ENCODE assay signal across 8 cellular contexts in genomic region chrX:139932901-139933796, GRCh38. TPM values are rescaled to one million over a fixed set of nuclear protein-coding genes. Genes with fewer than 3 reads are reported as not detected.
A peak's percentile ranks its signal among the peaks of the same experiment; 100 is the strongest.
DNase-seq lines count a peak whose midpoint lies in the region; ATAC-seq and TF ChIP-seq lines count a peak whose summit lies in the region.

Gene ATP11C (minus strand): TSS chrX:139933053. CDS start chrX:139932042, 1,011 bp downstream.

- ATAC-seq in GM23338 (peak; percentile 83), psoas muscle (peak; percentile 94 to 96 (median 94))

- peaks cover 6% of the 10 kb centered on the region for H3K27me3 Mint-ChIP-seq in GM23338 (ENCODE audit: insufficient read depth, low read depth, poor library complexity)

- H3K36me3 Mint-ChIP-seq in GM23338 (ENCODE audit: low read depth): no peaks in the 10 kb centered on the region

- H3K27ac ChIP-seq in GM23338 (ENCODE audit: low read depth): peak within 1 kb of the TSS; percentile 88; the same call in 1 of the 2 replicates
- H3K27ac ChIP-seq in adrenal gland: peak within 1 kb of the TSS; percentile 76 to 98 (median 94)
- H3K27ac ChIP-seq in left ventricle myocardium inferior (replicated peaks): peak within 1 kb of the TSS; percentile 95
- H3K27ac ChIP-seq in psoas muscle: peak within 1 kb of the TSS; percentile 92
- peak within 1 kb of the TSS; percentile 99 for H3K27ac ChIP-seq in urinary bladder (ENCODE audit: low read depth)

- peaks cover 33% of the 10 kb centered on the region for H3K79me2 ChIP-seq in GM23338 (replicated peaks; ENCODE audit: insufficient read depth)

- H2AFZ ChIP-seq in GM23338: peak within 1 kb of the TSS; percentile 72

- WGBS in adrenal gland, 4 donors: 0 to 28% (median 10%) methylated on average over 15 to 52 of the region's 52 CpGs
- 1 to 21% (median 8%) methylated on average over 30 to 52 of the region's 52 CpGs for whole genome bisulfite sequencing in psoas muscle, 3 donors
- WGBS in urinary bladder: under 1% methylated on average over 52 of the region's 52 CpGs

- H3K9me2 ChIP-seq in GM23338 (ENCODE audit: insufficient read depth): no peaks in the 10 kb centered on the region

- peak within 1 kb of the TSS; percentile 83 for H3K4me3 Mint-ChIP-seq in GM23338

- intact Hi-C loops in adrenal gland (cut with DNase I) (no loop called here), left ventricle myocardium inferior (cut with micrococcal nuclease) (no loop called here), psoas muscle (cut with DNase I) (no loop called here)

- H3K9me3 ChIP-seq in adrenal gland (replicated peaks in 1 of 3) (no peaks in the 10 kb centered on the region), left ventricle myocardium inferior (replicated peaks) (no peaks in the 10 kb centered on the region), psoas muscle (no peaks in the 10 kb centered on the region)

- 0 out of 2 replicates have a peak, but pooled peaks cover 9% of the 10 kb centered on the region for H4K20me1 ChIP-seq in GM23338 (replicated peaks; ENCODE audit: insufficient read depth)

- H3K4me1 ChIP-seq in GM23338 (ENCODE audit: insufficient read depth): peaks cover 24% of the 10 kb centered on the region
- no peaks in the 10 kb centered on the region for H3K4me1 ChIP-seq in adrenal gland (replicated peaks in 1 of 2)
- no peaks in the 10 kb centered on the region for H3K4me1 ChIP-seq in left ventricle myocardium inferior
- no peaks in the 10 kb centered on the region for H3K4me1 ChIP-seq in psoas muscle
- no peaks in the 10 kb centered on the region for H3K4me1 ChIP-seq in urinary bladder (ENCODE audit: insufficient read depth)

- H3K4me2 ChIP-seq in GM23338: peak within 1 kb of the TSS; percentile 86

- peak within 1 kb of the TSS; percentile 83 for H3K27ac Mint-ChIP-seq in GM23338

- TF ChIP-seq POLR2A in adrenal gland (IDR thresholded peaks at IDR 0.05): peak in 1 of 2 donors; percentile 78

- H3K36me3 ChIP-seq in GM23338 (ENCODE audit: insufficient read depth) (no peaks in the 10 kb centered on the region), adrenal gland (replicated peaks in 1 of 2) (no peaks in the 10 kb centered on the region), left ventricle myocardium inferior (no peaks in the 10 kb centered on the region), psoas muscle (ENCODE audit: insufficient read depth in 1 of 2, low read depth in 1 of 2) (no peaks in the 10 kb centered on the region), urinary bladder (ENCODE audit: insufficient read depth) (no peaks in the 10 kb centered on the region)

- H3K27me3 ChIP-seq in GM23338 (ENCODE audit: insufficient read depth) (peaks cover 3% of the 10 kb centered on the region; the same call in 1 of the 2 replicates), adrenal gland (peaks cover 3% of the 10 kb centered on the region), left ventricle myocardium inferior (ENCODE audit: low read depth) (no peaks in the 10 kb centered on the region), psoas muscle (ENCODE audit: insufficient read depth in 3 of 3, low read length in 2 of 3) (peaks cover 0 to 10% (median 0%) of the 10 kb centered on the region in 3 donors)

- H3K9me3 Mint-ChIP-seq in GM23338: no peaks in the 10 kb centered on the region

- no peaks in the 10 kb centered on the region for H3F3A ChIP-seq in GM23338 (replicated peaks; ENCODE audit: low read depth)

- DNase-seq in GDM1 (lab: John Stamatoyannopoulos, UW): peak; percentile 77
- peak; percentile 78 for DNase-seq in GM23338 (ENCODE audit: low spot score)
- peak; percentile 47 for DNase-seq in LNCaP clone FGC (ENCODE audit: low read depth)
- peak; percentile 91 for DNase-seq in SW480 (ENCODE audit: low spot score)
- DNase-seq in adrenal gland: peak; percentile 82 to 89 (median 85)
- DNase-seq in left ventricle myocardium inferior: peak; percentile 81
- peak; percentile 84 to 91 for DNase-seq in psoas muscle

- TF ChIP-seq CTCF in GM23338 (conservative IDR thresholded peaks at IDR 0.05; ENCODE audit: low read depth in 2 of 2) (peak in 1 of 2 experiments; percentile 46; a peak in 2 of 4 replicates), LNCaP clone FGC (IDR thresholded peaks at IDR 0.05; ENCODE audit: control insufficient read depth, extremely low read depth, insufficient read depth) (0 out of 2 replicates have a peak, but pooled peaks have one; percentile 16), adrenal gland (IDR thresholded peaks at IDR 0.05) (no peak), left ventricle myocardium inferior (IDR thresholded peaks at IDR 0.05; ENCODE audit: borderline replicate concordance) (no peak), psoas muscle (IDR thresholded peaks at IDR 0.05) (no peak)

- H3K4me3 ChIP-seq in GM23338 (peak within 1 kb of the TSS; percentile 71), LNCaP clone FGC (ENCODE audit: low read depth, low read length) (peak within 1 kb of the TSS; percentile 64), adrenal gland (peak within 1 kb of the TSS; percentile 11 to 82 (median 74)), left ventricle myocardium inferior (peak within 1 kb of the TSS; percentile 83), psoas muscle (peak within 1 kb of the TSS; percentile 86), urinary bladder (ENCODE audit: low read depth, low read length) (peak within 1 kb of the TSS; percentile 91)

- H3K4me1 Mint-ChIP-seq in GM23338: peaks cover 32% of the 10 kb centered on the region

TF ChIP-seq in GM23338, 12 proteins besides CTCF, POLR2A, EP300 and RAD21:
- TF ChIP-seq NANOG (IDR thresholded peaks at IDR 0.05; ENCODE audit: borderline replicate concordance) (no peak), POLR2AphosphoS5 (IDR thresholded peaks at IDR 0.05; ENCODE audit: low read depth) (peak; percentile 82), ETS1 (IDR thresholded peaks at IDR 0.05) (peak; percentile 11; the same call in 1 of the 2 replicates)
TF ChIP-seq in GM23338: peak in this region for 2.

RNA-seq across cellular contexts. Expression of gene ATP11C, which starts in this region (rescaled TPM):
- 90.7 and 95.6 TPM in 2 replicates for total RNA-seq in GM23338 (2014; rRNA removed; shearing (Covaris generic))
- polyA plus RNA-seq in GM23338 (2016; fragmentation: Nextera tagmentation; extraction: Ambion mirVana) (44.0 and 45.7 TPM in 2 replicates), adrenal gland (10 to 100 TPM in 1 of 3 donors, 1 to 10 TPM in 2; 3.3 to 13.8 (median 4.6) TPM), psoas muscle (1 to 10 TPM; 2.3 to 3.1 (median 2.4) TPM), urinary bladder (19.3 TPM)
- total RNA-seq in adrenal gland (10 to 100 TPM; 14.6 to 29.9 (median 20.9) TPM), left ventricle myocardium inferior (3.7 TPM), psoas muscle (1 to 10 TPM; 2.1 to 3.9 (median 3.2) TPM), urinary bladder (69.2 TPM)

Comparison
In these comparisons a context has a peak if more than half of its experiments do, and no peak if none do; other contexts are left out.
1. Peak in every context shown above with its lines: DNase-seq, ATAC-seq, H3K4me3 ChIP-seq and H3K27ac ChIP-seq.